Comparison of ENCODE assay signal across 8 cellular contexts in the genomic region with DNA sequence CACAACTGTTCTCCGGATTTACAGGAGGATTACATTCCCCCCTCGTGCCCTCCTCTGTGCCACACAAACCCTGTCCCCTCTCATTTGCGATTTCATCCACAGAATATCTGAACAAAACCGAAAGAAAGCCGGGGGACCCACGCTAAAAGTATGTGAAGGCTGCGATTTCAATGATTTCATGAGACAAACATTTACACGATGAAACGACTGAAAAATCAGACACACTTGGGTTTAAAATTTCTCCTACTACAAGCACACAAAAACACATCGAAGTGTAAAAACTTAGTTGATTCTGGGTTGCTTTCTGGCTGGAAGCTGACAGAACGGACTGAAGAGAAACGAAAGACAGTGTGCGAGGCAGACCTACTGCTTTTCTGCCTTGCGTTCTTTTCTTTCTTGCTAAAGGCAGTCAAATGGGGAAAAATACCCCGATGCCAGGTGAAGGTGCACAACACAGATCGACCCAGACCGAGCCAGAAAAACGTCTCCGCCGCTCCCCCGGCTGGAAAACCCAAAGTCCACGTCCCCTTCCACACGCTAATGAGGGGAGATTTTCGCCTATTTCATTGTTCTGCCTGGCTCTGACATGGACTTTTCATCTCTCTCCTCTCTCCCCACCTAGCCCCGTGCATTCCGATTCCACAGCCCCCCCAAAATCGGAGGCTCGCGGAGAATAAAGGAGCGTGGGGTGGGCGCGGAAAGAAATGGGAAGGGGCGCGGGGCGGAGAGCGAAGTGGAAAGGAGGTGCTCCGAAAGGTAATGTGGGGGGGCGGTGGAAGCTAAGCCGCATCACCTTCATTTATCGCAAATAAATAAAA. TPM values are rescaled to one million over a fixed set of nuclear protein-coding genes. Genes with fewer than 3 reads are reported as not detected.
DNase-seq lines count a peak whose midpoint lies in the region; ATAC-seq and TF ChIP-seq lines count a peak whose summit lies in the region.

No MANE protein-coding gene starts in this region.

- CTCF ChIA-PET in activated CD4-positive, alpha-beta T cell treated with anti-CD3 and anti-CD28 coated beads, Interleukin-2, amount 10 ng/mL, durations not matched to agents 7 days and 5 days (lab: Charles Lee), result interaction anchor here (1.1 kb wide), 1 partner anchor 141 kb away, joined by 3 read pairs; no protein-coding TSS in a partner anchor

- H3K4me3 ChIP-seq in MM.1S (ENCODE audit: low read length) (peak overlapping the region; percentile 81), thoracic aorta (peak overlapping the region; percentile 75)

- peaks cover 14% of the 10 kb centered on the region for H3K36me3 Mint-ChIP-seq in activated CD4-positive, alpha-beta T cell treated with anti-CD3 and anti-CD28 coated beads, Interleukin-2, amount 10 ng/mL, durations not matched to agents 7 days and 5 days (ENCODE audit: low read depth)
- peaks cover 9% of the 10 kb centered on the region for H3K36me3 Mint-ChIP-seq in endothelial cell (ENCODE audit: low read depth, unreplicated experiment)
- H3K36me3 Mint-ChIP-seq in mesothelial cell of epicardium, result no peaks in the 10 kb centered on the region

- H3K9me3 ChIP-seq in MM.1S (replicated peaks; ENCODE audit: insufficient read depth, low read length) (no peaks in the 10 kb centered on the region), thoracic aorta (no peaks in the 10 kb centered on the region)

- POLR2A ChIA-PET in activated CD4-positive, alpha-beta T cell treated with anti-CD3 and anti-CD28 coated beads, Interleukin-2, amount 10 ng/mL, durations not matched to agents 7 days and 5 days (lab: Charles Lee), result no interaction called here

- peaks cover 50% of the 10 kb centered on the region for H3K4me1 Mint-ChIP-seq in activated CD4-positive, alpha-beta T cell treated with anti-CD3 and anti-CD28 coated beads, Interleukin-2, amount 10 ng/mL, durations not matched to agents 7 days and 5 days
- H3K4me1 Mint-ChIP-seq in endothelial cell (ENCODE audit: unreplicated experiment), result peaks cover 26% of the 10 kb centered on the region
- H3K4me1 Mint-ChIP-seq in mesothelial cell of epicardium, result peaks cover 33% of the 10 kb centered on the region

- peaks cover 37% of the 10 kb centered on the region for H3F3A ChIP-seq in MM.1S (ENCODE audit: insufficient read depth, low read length)

- peak overlapping the region; percentile 98 for H3K4me3 Mint-ChIP-seq in activated CD4-positive, alpha-beta T cell treated with anti-CD3 and anti-CD28 coated beads, Interleukin-2, amount 10 ng/mL, durations not matched to agents 7 days and 5 days
- H3K4me3 Mint-ChIP-seq in endothelial cell (ENCODE audit: unreplicated experiment), result peak overlapping the region; percentile 99
- H3K4me3 Mint-ChIP-seq in mesothelial cell of epicardium, result peak overlapping the region; percentile 99

- ATAC-seq in thoracic aorta (ENCODE audit: insufficient number of reproducible peaks, low FRiP score, low read depth) (no peak), GM18907 (IDR thresholded peaks at IDR 0.05; ENCODE audit: unreplicated experiment) (no peak)

- H3K9me3 Mint-ChIP-seq in activated CD4-positive, alpha-beta T cell treated with anti-CD3 and anti-CD28 coated beads, Interleukin-2, amount 10 ng/mL, durations not matched to agents 7 days and 5 days, result no peaks in the 10 kb centered on the region
- H3K9me3 Mint-ChIP-seq in endothelial cell (ENCODE audit: unreplicated experiment), result no peaks in the 10 kb centered on the region
- H3K9me3 Mint-ChIP-seq in mesothelial cell of epicardium, result no peaks in the 10 kb centered on the region

- H3K4me1 ChIP-seq in MM.1S (ENCODE audit: low read length) (peaks cover 35% of the 10 kb centered on the region), thoracic aorta (ENCODE audit: control insufficient read depth in 1 of 2, low read depth in 2 of 2) (peaks cover 20 to 50% of the 10 kb centered on the region in 2 donors)

- no peaks in the 10 kb centered on the region for H3K9me2 ChIP-seq in MM.1S (replicated peaks; ENCODE audit: insufficient read depth, low read length)

- peak overlapping the region; percentile 98 for H3K27ac Mint-ChIP-seq in activated CD4-positive, alpha-beta T cell treated with anti-CD3 and anti-CD28 coated beads, Interleukin-2, amount 10 ng/mL, durations not matched to agents 7 days and 5 days
- peak overlapping the region; percentile 82 for H3K27ac Mint-ChIP-seq in endothelial cell (ENCODE audit: unreplicated experiment)
- peak overlapping the region; percentile 97 for H3K27ac Mint-ChIP-seq in mesothelial cell of epicardium

- peaks cover 63% of the 10 kb centered on the region for H3K79me2 ChIP-seq in MM.1S (ENCODE audit: low read length)

- H3K36me3 ChIP-seq in MM.1S (replicated peaks; ENCODE audit: insufficient read depth, low read length) (no peaks in the 10 kb centered on the region), thoracic aorta (no peaks in the 10 kb centered on the region)

- peak; percentile 19 to 58 for DNase-seq in NCI-H524 (lab: John Stamatoyannopoulos, UW)
- DNase-seq in NCI-H524 treated with DMSO at 0.1 percent for 48 hours (lab: John Stamatoyannopoulos, UW), result no peak
- peak; percentile 74 for DNase-seq in MM.1S
- DNase-seq in activated CD4-positive, alpha-beta T cell treated with anti-CD3 and anti-CD28 coated beads, Interleukin-2, amount 10 ng/mL, durations not matched to agents 7 days and 5 days, result peak; percentile 38
- no peak for DNase-seq in endothelial cell (ENCODE audit: low spot score)
- peak in 1 of 2 experiments; percentile 48 for DNase-seq in mesothelial cell of epicardium (ENCODE audit: low spot score in 2 of 2, unreplicated experiment in 2 of 2)
- no peak for DNase-seq in thoracic aorta (ENCODE audit: low spot score)

- H3K27me3 ChIP-seq in MM.1S (replicated peaks; ENCODE audit: insufficient read depth, low read length), result no peaks in the 10 kb centered on the region
- no peaks in the 10 kb centered on the region for H3K27me3 ChIP-seq in thoracic aorta (replicated peaks; ENCODE audit: insufficient read depth)

- H3K4me2 ChIP-seq in MM.1S (ENCODE audit: low read depth, low read length), result peak overlapping the region; percentile 95

- H2AFZ ChIP-seq in MM.1S (ENCODE audit: low read length), result peak overlapping the region; percentile 54

- no peaks in the 10 kb centered on the region for H4K20me1 ChIP-seq in MM.1S (ENCODE audit: insufficient read depth, low read length)

- TF ChIP-seq CTCF in MM.1S (IDR thresholded peaks at IDR 0.05; ENCODE audit: low read length) (no peak), endothelial cell (IDR thresholded peaks at IDR 0.05; ENCODE audit: unreplicated experiment) (no peak), mesothelial cell of epicardium (IDR thresholded peaks at IDR 0.05; ENCODE audit: unreplicated experiment) (no peak), thoracic aorta (IDR thresholded peaks at IDR 0.05) (no peak)

- peak overlapping the region; percentile 86 for H3K9ac ChIP-seq in MM.1S (ENCODE audit: low read length)

- peak overlapping the region; percentile 92 for H3K27ac ChIP-seq in MM.1S (ENCODE audit: low read length)
- H3K27ac ChIP-seq in thoracic aorta, result peak overlapping the region; percentile 85 to 91

- peaks cover 9% of the 10 kb centered on the region for H3K27me3 Mint-ChIP-seq in activated CD4-positive, alpha-beta T cell treated with anti-CD3 and anti-CD28 coated beads, Interleukin-2, amount 10 ng/mL, durations not matched to agents 7 days and 5 days
- H3K27me3 Mint-ChIP-seq in endothelial cell (ENCODE audit: unreplicated experiment) (peaks cover 14% of the 10 kb centered on the region), mesothelial cell of epicardium (ENCODE audit: low read depth) (peaks cover 21% of the 10 kb centered on the region)

RNA-seq across cellular contexts. Expression of a gene that starts 1.1 kb away (rescaled TPM):
- 10 to 100 TPM; 22.5 to 27.5 TPM for total RNA-seq in activated CD4-positive, alpha-beta T cell treated with anti-CD3 and anti-CD28 coated beads, Interleukin-2, amount 10 ng/mL, durations not matched to agents 7 days and 5 days
- total RNA-seq in endothelial cell (ENCODE audit: unreplicated experiment) (47.2 TPM), mesothelial cell of epicardium (72.1 to 75.8 TPM (median 72.9 TPM) in 3 replicates), thoracic aorta (10 to 100 TPM; 49.4 to 68.5 TPM)

RNA-seq across cellular contexts. Expression of a gene that starts 52.4 kb away (rescaled TPM):
- total RNA-seq in activated CD4-positive, alpha-beta T cell treated with anti-CD3 and anti-CD28 coated beads, Interleukin-2, amount 10 ng/mL, durations not matched to agents 7 days and 5 days, result 10 to 100 TPM in 1 of 2 experiments, 1 to 10 TPM in 1; 8.8 to 11.8 TPM
- total RNA-seq in endothelial cell (ENCODE audit: unreplicated experiment) (1.3 TPM), mesothelial cell of epicardium (3.1 to 4.7 TPM (median 3.9 TPM) in 3 replicates), thoracic aorta (10 to 100 TPM; 30.1 to 66.6 TPM)

Comparison
In these comparisons a context has a peak if more than half of its experiments do, and no peak if none do; other contexts are left out.
1. DNase-seq: peak in NCI-H524 (2 of 2), MM.1S (single experiment) and activated CD4-positive, alpha-beta T cell treated with anti-CD3 and anti-CD28 coated beads, Interleukin-2, amount 10 ng/mL, durations not matched to agents 7 days and 5 days (single experiment); none in NCI-H524 treated with DMSO at 0.1 percent for 48 hours (single experiment), endothelial cell (single experiment) and thoracic aorta (single experiment).
2. Peak in every context shown above with its lines, with median percentiles within 50 percentile points of each other: H3K27ac Mint-ChIP-seq and H3K4me3 Mint-ChIP-seq.